9 cellular contexts compared by ENCODE assay signal in genomic region chr6:75830959-75831885, GRCh38.
DNase-seq lines count a peak whose midpoint lies in the region; ATAC-seq and TF ChIP-seq lines count a peak whose summit lies in the region.
"Had no signal": no experiment of that assay in that cellular context is flagged by ENCODE, and none has a peak within 500 bp of the region (broad histone marks: within the 10 kb centered on the region; RNA-seq: fewer than 3 reads in every experiment).

No MANE protein-coding gene starts in this region.

- H3K4me3 ChIP-seq in MG63, result no peak overlapping the region
- no peak overlapping the region for H3K4me3 ChIP-seq in left lung
- no peak overlapping the region for H3K4me3 ChIP-seq in gastrocnemius medialis
- H3K4me3 ChIP-seq in colonic mucosa, result no peak overlapping the region

- H3K4me1 ChIP-seq in left lung (no peaks in the 10 kb centered on the region), gastrocnemius medialis (no peaks in the 10 kb centered on the region), colonic mucosa (no peaks in the 10 kb centered on the region)

- no peak for TF ChIP-seq POLR2A in gastrocnemius medialis (IDR thresholded peaks at IDR 0.05)

- no peaks in the 10 kb centered on the region for H3K9me3 ChIP-seq in MG63
- H3K9me3 ChIP-seq in left lung, result no peaks in the 10 kb centered on the region
- H3K9me3 ChIP-seq in gastrocnemius medialis, result no peaks in the 10 kb centered on the region
- H3K9me3 ChIP-seq in colonic mucosa, result no peaks in the 10 kb centered on the region

- H3K27me3 ChIP-seq in MG63 (no peaks in the 10 kb centered on the region), left lung (no peaks in the 10 kb centered on the region), gastrocnemius medialis (no peaks in the 10 kb centered on the region), colonic mucosa (no peaks in the 10 kb centered on the region)

- intact Hi-C loops in left lung (cut with DNase I) (no loop called here), gastrocnemius medialis (cut with DNase I; ENCODE audit: low total_unique reads) (no loop called here), colonic mucosa (cut with DNase I) (no loop called here)

- peak; percentile 49 for DNase-seq in GM13976 (ENCODE audit: low spot score)
- DNase-seq in MG63, result peak; percentile 18
- no peak for DNase-seq in left lung
- DNase-seq in gastrocnemius medialis, result no peak
- no peak for DNase-seq in NCI-H1048 (lab: John Stamatoyannopoulos, UW)
- no peak for DNase-seq in NCI-H69 (lab: John Stamatoyannopoulos, UW)
- DNase-seq in colonic mucosa, result no peak
- DNase-seq: activated effector memory CD4-positive, alpha-beta T cell treated with anti-CD3 and anti-CD28 coated beads, Interleukin-2, amount 50 U/mL, for 16 hours had no signal

- no peak overlapping the region for H3K9ac ChIP-seq in colonic mucosa (ENCODE audit: low read depth in 2 of 2, low read length in 2 of 2)

- in situ Hi-C loops in GM13976 (cut with MboI; ENCODE audit: low sequenced_read_pairs, unreplicated experiment) (no loop called here), gastrocnemius medialis (cut with MboI; ENCODE audit: low sequenced_read_pairs in 4 of 4) (no loop called here)

- ATAC-seq in GM21576 (IDR thresholded peaks at IDR 0.05; ENCODE audit: unreplicated experiment) (peak; percentile 70), left lung (peak; percentile 50), gastrocnemius medialis (no peak)

- TF ChIP-seq CTCF in GM13976 (IDR thresholded peaks at IDR 0.05; ENCODE audit: borderline replicate concordance, control extremely low read depth, extremely low read depth, insufficient read depth, missing control alignments), result no peak
- TF ChIP-seq CTCF in left lung (IDR thresholded peaks at IDR 0.05), result no peak
- no peak for TF ChIP-seq CTCF in gastrocnemius medialis (IDR thresholded peaks at IDR 0.05 in 4 of 5, conservative IDR thresholded peaks at IDR 0.05 in 1 of 5)
- no peak for TF ChIP-seq CTCF in colonic mucosa (IDR thresholded peaks at IDR 0.05)

- H3K27ac ChIP-seq in left lung (no peak overlapping the region), gastrocnemius medialis (no peak overlapping the region), colonic mucosa (no peak overlapping the region)

- no peaks in the 10 kb centered on the region for H3K36me3 ChIP-seq in MG63
- H3K36me3 ChIP-seq in left lung, result peaks cover 0 to 15% of the 10 kb centered on the region in 2 donors
- peaks cover 0 to 6% of the 10 kb centered on the region in 2 donors for H3K36me3 ChIP-seq in gastrocnemius medialis
- no peaks in the 10 kb centered on the region for H3K36me3 ChIP-seq in colonic mucosa

Comparison
In these comparisons a context has a peak if more than half of its experiments do, and no peak if none do; other contexts are left out.
1. DNase-seq: peak in GM13976 (single experiment) and MG63 (single experiment); none in left lung (0 of 2), gastrocnemius medialis (0 of 2), NCI-H1048 (single experiment), NCI-H69 (single experiment) and colonic mucosa (single experiment).
2. ATAC-seq: peak in GM21576 (single experiment) and left lung (single experiment); none in gastrocnemius medialis (0 of 2).